In the genomic region with DNA sequence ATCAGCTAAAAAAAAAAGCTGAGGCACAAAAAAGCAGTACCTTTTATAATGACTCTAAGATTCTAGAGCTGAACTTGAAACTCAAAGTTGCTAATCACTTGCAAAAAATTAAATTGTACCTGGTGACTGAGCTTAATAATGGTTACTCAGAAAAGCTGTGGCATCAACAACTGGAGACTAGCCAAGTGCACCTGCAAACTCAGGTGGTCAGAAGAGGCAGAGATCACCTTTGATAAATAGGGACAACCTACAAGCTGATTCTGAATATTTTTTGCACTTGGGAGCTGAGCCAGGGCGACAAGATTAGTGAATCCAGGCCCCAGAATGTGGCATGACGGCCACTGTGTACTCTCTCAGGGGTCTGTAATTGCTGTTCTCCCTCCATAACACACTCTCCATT, we compare ENCODE assay signal across 1 cellular context.
TF ChIP-seq lines count a peak whose summit lies in the region.

No MANE protein-coding gene starts in this region.

TF ChIP-seq in GM12878, 131 proteins besides CTCF, POLR2A, EP300 and RAD21:
- TF ChIP-seq ZZZ3 (IDR thresholded peaks at IDR 0.05; ENCODE audit: control insufficient read depth, insufficient read length, low read depth) = no peak
- TF ChIP-seq FOS (IDR thresholded peaks at IDR 0.05; ENCODE audit: borderline replicate concordance, extremely low read depth, insufficient read length) = no peak
- TF ChIP-seq, protein P1, sequence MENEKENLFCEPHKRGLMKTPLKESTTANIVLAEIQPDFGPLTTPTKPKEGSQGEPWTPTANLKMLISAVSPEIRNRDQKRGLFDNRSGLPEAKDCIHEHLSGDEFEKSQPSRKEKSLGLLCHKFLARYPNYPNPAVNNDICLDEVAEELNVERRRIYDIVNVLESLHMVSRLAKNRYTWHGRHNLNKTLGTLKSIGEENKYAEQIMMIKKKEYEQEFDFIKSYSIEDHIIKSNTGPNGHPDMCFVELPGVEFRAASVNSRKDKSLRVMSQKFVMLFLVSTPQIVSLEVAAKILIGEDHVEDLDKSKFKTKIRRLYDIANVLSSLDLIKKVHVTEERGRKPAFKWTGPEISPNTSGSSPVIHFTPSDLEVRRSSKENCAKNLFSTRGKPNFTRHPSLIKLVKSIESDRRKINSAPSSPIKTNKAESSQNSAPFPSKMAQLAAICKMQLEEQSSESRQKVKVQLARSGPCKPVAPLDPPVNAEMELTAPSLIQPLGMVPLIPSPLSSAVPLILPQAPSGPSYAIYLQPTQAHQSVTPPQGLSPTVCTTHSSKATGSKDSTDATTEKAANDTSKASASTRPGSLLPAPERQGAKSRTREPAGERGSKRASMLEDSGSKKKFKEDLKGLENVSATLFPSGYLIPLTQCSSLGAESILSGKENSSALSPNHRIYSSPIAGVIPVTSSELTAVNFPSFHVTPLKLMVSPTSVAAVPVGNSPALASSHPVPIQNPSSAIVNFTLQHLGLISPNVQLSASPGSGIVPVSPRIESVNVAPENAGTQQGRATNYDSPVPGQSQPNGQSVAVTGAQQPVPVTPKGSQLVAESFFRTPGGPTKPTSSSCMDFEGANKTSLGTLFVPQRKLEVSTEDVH (IDR thresholded peaks at IDR 0.05; ENCODE audit: low read depth, partially characterized antibody) = no peak
- TF ChIP-seq MTA2 (IDR thresholded peaks at IDR 0.05; ENCODE audit: low read depth) = no peak
- TF ChIP-seq, protein P2, sequence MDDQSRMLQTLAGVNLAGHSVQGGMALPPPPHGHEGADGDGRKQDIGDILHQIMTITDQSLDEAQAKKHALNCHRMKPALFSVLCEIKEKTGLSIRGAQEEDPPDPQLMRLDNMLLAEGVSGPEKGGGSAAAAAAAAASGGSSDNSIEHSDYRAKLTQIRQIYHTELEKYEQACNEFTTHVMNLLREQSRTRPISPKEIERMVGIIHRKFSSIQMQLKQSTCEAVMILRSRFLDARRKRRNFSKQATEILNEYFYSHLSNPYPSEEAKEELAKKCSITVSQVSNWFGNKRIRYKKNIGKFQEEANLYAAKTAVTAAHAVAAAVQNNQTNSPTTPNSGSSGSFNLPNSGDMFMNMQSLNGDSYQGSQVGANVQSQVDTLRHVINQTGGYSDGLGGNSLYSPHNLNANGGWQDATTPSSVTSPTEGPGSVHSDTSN (IDR thresholded peaks at IDR 0.05; ENCODE audit: insufficient replicate concordance, low read depth, low read length) = no peak
- no peak for TF ChIP-seq RELA (IDR thresholded peaks at IDR 0.05; ENCODE audit: borderline replicate concordance, partially characterized antibody)
- no peak for TF ChIP-seq SREBF1 (IDR thresholded peaks at IDR 0.05; ENCODE audit: low read length)
- TF ChIP-seq ZNF24 (IDR thresholded peaks at IDR 0.05) = no peak
- TF ChIP-seq CBX3 (IDR thresholded peaks at IDR 0.05; ENCODE audit: borderline replicate concordance, low read depth) = no peak
- no peak for TF ChIP-seq BMI1 (IDR thresholded peaks at IDR 0.05; ENCODE audit: borderline replicate concordance)
- TF ChIP-seq JUND (IDR thresholded peaks at IDR 0.05; ENCODE audit: low read depth, low read length) = no peak
- TF ChIP-seq, protein P3, sequence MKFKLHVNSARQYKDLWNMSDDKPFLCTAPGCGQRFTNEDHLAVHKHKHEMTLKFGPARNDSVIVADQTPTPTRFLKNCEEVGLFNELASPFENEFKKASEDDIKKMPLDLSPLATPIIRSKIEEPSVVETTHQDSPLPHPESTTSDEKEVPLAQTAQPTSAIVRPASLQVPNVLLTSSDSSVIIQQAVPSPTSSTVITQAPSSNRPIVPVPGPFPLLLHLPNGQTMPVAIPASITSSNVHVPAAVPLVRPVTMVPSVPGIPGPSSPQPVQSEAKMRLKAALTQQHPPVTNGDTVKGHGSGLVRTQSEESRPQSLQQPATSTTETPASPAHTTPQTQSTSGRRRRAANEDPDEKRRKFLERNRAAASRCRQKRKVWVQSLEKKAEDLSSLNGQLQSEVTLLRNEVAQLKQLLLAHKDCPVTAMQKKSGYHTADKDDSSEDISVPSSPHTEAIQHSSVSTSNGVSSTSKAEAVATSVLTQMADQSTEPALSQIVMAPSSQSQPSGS (IDR thresholded peaks at IDR 0.05; ENCODE audit: low read length) = no peak
- TF ChIP-seq CEBPB (IDR thresholded peaks at IDR 0.05; ENCODE audit: borderline replicate concordance in 1 of 2, low read depth in 2 of 2, low read length in 2 of 2) = no peak
- no peak for TF ChIP-seq PML (IDR thresholded peaks at IDR 0.05; ENCODE audit: low read length)
- TF ChIP-seq MYC (IDR thresholded peaks at IDR 0.05; ENCODE audit: insufficient read depth, insufficient read length, insufficient replicate concordance, low read length, severe bottlenecking) = no peak
- TF ChIP-seq, protein P4, sequence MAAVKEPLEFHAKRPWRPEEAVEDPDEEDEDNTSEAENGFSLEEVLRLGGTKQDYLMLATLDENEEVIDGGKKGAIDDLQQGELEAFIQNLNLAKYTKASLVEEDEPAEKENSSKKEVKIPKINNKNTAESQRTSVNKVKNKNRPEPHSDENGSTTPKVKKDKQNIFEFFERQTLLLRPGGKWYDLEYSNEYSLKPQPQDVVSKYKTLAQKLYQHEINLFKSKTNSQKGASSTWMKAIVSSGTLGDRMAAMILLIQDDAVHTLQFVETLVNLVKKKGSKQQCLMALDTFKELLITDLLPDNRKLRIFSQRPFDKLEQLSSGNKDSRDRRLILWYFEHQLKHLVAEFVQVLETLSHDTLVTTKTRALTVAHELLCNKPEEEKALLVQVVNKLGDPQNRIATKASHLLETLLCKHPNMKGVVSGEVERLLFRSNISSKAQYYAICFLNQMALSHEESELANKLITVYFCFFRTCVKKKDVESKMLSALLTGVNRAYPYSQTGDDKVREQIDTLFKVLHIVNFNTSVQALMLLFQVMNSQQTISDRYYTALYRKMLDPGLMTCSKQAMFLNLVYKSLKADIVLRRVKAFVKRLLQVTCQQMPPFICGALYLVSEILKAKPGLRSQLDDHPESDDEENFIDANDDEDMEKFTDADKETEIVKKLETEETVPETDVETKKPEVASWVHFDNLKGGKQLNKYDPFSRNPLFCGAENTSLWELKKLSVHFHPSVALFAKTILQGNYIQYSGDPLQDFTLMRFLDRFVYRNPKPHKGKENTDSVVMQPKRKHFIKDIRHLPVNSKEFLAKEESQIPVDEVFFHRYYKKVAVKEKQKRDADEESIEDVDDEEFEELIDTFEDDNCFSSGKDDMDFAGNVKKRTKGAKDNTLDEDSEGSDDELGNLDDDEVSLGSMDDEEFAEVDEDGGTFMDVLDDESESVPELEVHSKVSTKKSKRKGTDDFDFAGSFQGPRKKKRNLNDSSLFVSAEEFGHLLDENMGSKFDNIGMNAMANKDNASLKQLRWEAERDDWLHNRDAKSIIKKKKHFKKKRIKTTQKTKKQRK (IDR thresholded peaks at IDR 0.05; ENCODE audit: low read depth, low read length) = no peak
- no peak for TF ChIP-seq TAF1 (IDR thresholded peaks at IDR 0.05; ENCODE audit: borderline replicate concordance, low read depth, low read length)
